ENCODE assay signal across 9 cellular contexts in the genomic region with DNA sequence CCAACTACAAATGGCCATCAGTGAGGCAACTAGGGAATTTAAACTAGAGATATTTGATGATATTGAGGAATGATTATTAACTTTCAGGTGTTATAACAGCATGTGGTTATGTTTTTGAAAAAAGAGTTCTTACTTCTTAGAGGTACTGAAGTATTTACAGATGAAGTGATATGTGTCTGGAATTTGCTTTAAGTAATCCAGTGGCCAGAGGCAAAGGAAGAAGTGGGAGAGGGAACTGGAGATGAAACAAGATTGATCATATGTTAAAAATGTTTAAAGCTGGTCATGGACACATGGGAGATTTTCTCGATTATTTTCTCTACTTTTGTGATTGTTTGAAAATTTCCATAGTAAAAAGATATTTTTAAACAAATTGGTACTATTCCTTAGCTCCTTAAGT. TPM values are rescaled to one million over a fixed set of nuclear protein-coding genes. Genes with fewer than 3 reads are reported as not detected.
"Had no signal": no experiment of that assay in that cellular context is flagged by ENCODE, and none has a peak within 500 bp of the region (broad histone marks: within the 10 kb centered on the region; RNA-seq: fewer than 3 reads in every experiment).

No MANE protein-coding gene starts in this region.

- H3K36me3 Mint-ChIP-seq: IgD-negative memory B cell had no signal

- DNase-seq: IMR-90, KBM-7, KG1 had no signal

- H3K27me3 Mint-ChIP-seq: IgD-negative memory B cell had no signal

- H3K4me3 ChIP-seq: K562 had no signal

- ATAC-seq: HepG2, K562 had no signal

- FAIRE-seq: HepG2, HTR-8/SVneo, K562 had no signal

- H3K27ac ChIP-seq: HL-60 had no signal

- H3K4me1 Mint-ChIP-seq: IgD-negative memory B cell had no signal

- H3K4me3 Mint-ChIP-seq: IgD-negative memory B cell had no signal

- H3K27ac Mint-ChIP-seq: IgD-negative memory B cell had no signal

RNA-seq across cellular contexts. Expression of a gene that starts 53.3 kb away (rescaled TPM):
- total RNA-seq: HepG2, HT-29 had no signal
- polyA plus RNA-seq: IgD-negative memory B cell had no signal
